Comparison of ENCODE assay signal across 17 cellular contexts in genomic region chr4:84672177-84672576, GRCh38.
DNase-seq lines count a peak whose midpoint lies in the region; ATAC-seq and TF ChIP-seq lines count a peak whose summit lies in the region.
"Had no signal": no experiment of that assay in that cellular context is flagged by ENCODE, and none has a peak within 500 bp of the region (broad histone marks: within the 10 kb centered on the region; RNA-seq: fewer than 3 reads in every experiment).

No MANE protein-coding gene starts in this region.

- no peak overlapping the region for H3K27ac ChIP-seq in breast epithelium
- H3K27ac ChIP-seq in RWPE2 (ENCODE audit: poor library complexity, severe bottlenecking), result peak overlapping the region; percentile 86
- H3K27ac ChIP-seq in A673 (ENCODE audit: low read depth, low read length, poor library complexity, severe bottlenecking), result no peak overlapping the region
- no peak overlapping the region for H3K27ac ChIP-seq in adrenal gland
- H3K27ac ChIP-seq: C4-2B had no signal

- BruUV-seq in MCF 10A (replicated peaks; lab: Mats Ljungman, UMichigan), result no TSS peak
- BruUV-seq in A673 (replicated peaks; lab: Mats Ljungman, UMichigan), result no TSS peak

- TF ChIP-seq CTCF in MCF 10A (IDR thresholded peaks at IDR 0.05; ENCODE audit: unreplicated experiment), result no peak
- TF ChIP-seq CTCF in breast epithelium (IDR thresholded peaks at IDR 0.05), result no peak
- no peak for TF ChIP-seq CTCF in HFFc6 (IDR thresholded peaks at IDR 0.05)
- TF ChIP-seq CTCF in RWPE2 (IDR thresholded peaks at IDR 0.05; ENCODE audit: poor library complexity, severe bottlenecking), result no peak
- TF ChIP-seq CTCF in A673 (conservative IDR thresholded peaks at IDR 0.05; ENCODE audit: low read depth, low read length), result no peak
- no peak for TF ChIP-seq CTCF in adrenal gland (IDR thresholded peaks at IDR 0.05)

- no peak overlapping the region for H3K4me3 ChIP-seq in breast epithelium
- no peak overlapping the region for H3K4me3 ChIP-seq in RWPE2 (ENCODE audit: severe bottlenecking)
- no peak overlapping the region for H3K4me3 ChIP-seq in A673 (ENCODE audit: low read depth, low read length, poor library complexity, severe bottlenecking)
- no peak overlapping the region for H3K4me3 ChIP-seq in adrenal gland

- peaks cover 15% of the 10 kb centered on the region for H3K4me1 Mint-ChIP-seq in MCF 10A (ENCODE audit: insufficient read depth, unreplicated experiment)
- H3K4me1 Mint-ChIP-seq in HFFc6 (ENCODE audit: low read depth), result peaks cover 34% of the 10 kb centered on the region
- H3K4me1 Mint-ChIP-seq: H9 had no signal

- ATAC-seq in RWPE2 (ENCODE audit: low read depth), result no peak

- no peaks in the 10 kb centered on the region for H3K9me3 ChIP-seq in breast epithelium
- H3K9me3 ChIP-seq in RWPE2 (ENCODE audit: severe bottlenecking), result no peaks in the 10 kb centered on the region
- H3K9me3 ChIP-seq in A673 (ENCODE audit: low read depth, low read length, poor library complexity, severe bottlenecking), result no peaks in the 10 kb centered on the region
- no peaks in the 10 kb centered on the region for H3K9me3 ChIP-seq in adrenal gland (replicated peaks in 1 of 3)

- peaks cover 54% of the 10 kb centered on the region for H3K36me3 Mint-ChIP-seq in MCF 10A (ENCODE audit: insufficient read depth, unreplicated experiment)
- H3K36me3 Mint-ChIP-seq in HFFc6 (ENCODE audit: low read depth), result peaks cover 41% of the 10 kb centered on the region
- H3K36me3 Mint-ChIP-seq: IgD-negative memory B cell had no signal

- H3K9me3 Mint-ChIP-seq in MCF 10A (ENCODE audit: unreplicated experiment), result no peaks in the 10 kb centered on the region
- H3K9me3 Mint-ChIP-seq in HFFc6, result no peaks in the 10 kb centered on the region
- H3K9me3 Mint-ChIP-seq: CD4-positive, alpha-beta T cell; H9; IgD-negative memory B cell had no signal

- no peaks in the 10 kb centered on the region for H3K36me3 ChIP-seq in breast epithelium
- peaks cover 45% of the 10 kb centered on the region for H3K36me3 ChIP-seq in RWPE2 (ENCODE audit: low read depth)
- H3K36me3 ChIP-seq in A673 (ENCODE audit: insufficient read depth, low read length, poor library complexity, severe bottlenecking), result peaks cover 8% of the 10 kb centered on the region
- H3K36me3 ChIP-seq in adrenal gland (replicated peaks in 1 of 2), result peaks cover 0 to 42% of the 10 kb centered on the region in 2 donors

- CTCF ChIA-PET in MCF 10A (lab: Yijun Ruan, JAX), result no interaction called here
- CTCF ChIA-PET in A673 (lab: Charles Lee), result no interaction called here

- POLR2A ChIA-PET in MCF 10A (lab: Yijun Ruan, JAX), result interaction anchor here (0.7 to 2.5 kb wide), 5 partner anchors 9 to 291 kb away, joined by 3 to 10 read pairs (median 4); no protein-coding TSS in a partner anchor
- POLR2A ChIA-PET in A673 (lab: Charles Lee; ENCODE audit: low non-redundant PET), result no interaction called here

- H3K27me3 Mint-ChIP-seq in MCF 10A (ENCODE audit: insufficient read depth, unreplicated experiment) (no peaks in the 10 kb centered on the region), HFFc6 (ENCODE audit: insufficient read depth) (no peaks in the 10 kb centered on the region; the same call in 1 of the 2 replicates)
- H3K27me3 Mint-ChIP-seq: CD4-positive, alpha-beta T cell had no signal

- no peaks in the 10 kb centered on the region for H3K27me3 ChIP-seq in breast epithelium
- no peaks in the 10 kb centered on the region for H3K27me3 ChIP-seq in RWPE2 (ENCODE audit: insufficient read depth, poor library complexity, severe bottlenecking)
- no peaks in the 10 kb centered on the region for H3K27me3 ChIP-seq in A673 (replicated peaks; ENCODE audit: insufficient read depth, low read depth, low read length, poor library complexity)
- no peaks in the 10 kb centered on the region for H3K27me3 ChIP-seq in adrenal gland

- no peaks in the 10 kb centered on the region for H3K4me1 ChIP-seq in breast epithelium
- H3K4me1 ChIP-seq in RWPE2 (ENCODE audit: insufficient read depth, poor library complexity, severe bottlenecking), result peaks cover 15% of the 10 kb centered on the region
- no peaks in the 10 kb centered on the region for H3K4me1 ChIP-seq in A673 (ENCODE audit: insufficient read depth, low read length, poor library complexity, severe bottlenecking)
- peaks cover 8 to 17% of the 10 kb centered on the region in 2 donors for H3K4me1 ChIP-seq in adrenal gland (replicated peaks in 1 of 2)

- H3K27ac Mint-ChIP-seq in MCF 10A (ENCODE audit: low read depth, unreplicated experiment) (peak overlapping the region; percentile 75), HFFc6 (no peak overlapping the region)
- H3K27ac Mint-ChIP-seq: CD4-positive, alpha-beta T cell; H9; IgD-negative memory B cell had no signal

- TF ChIP-seq POLR2A in breast epithelium (IDR thresholded peaks at IDR 0.05) (no peak), adrenal gland (IDR thresholded peaks at IDR 0.05) (no peak)

- intact Hi-C loops in MCF 10A (cut with micrococcal nuclease) (no loop called here), breast epithelium (cut with DNase I; ENCODE audit: low total_unique reads) (no loop called here), A673 (cut with micrococcal nuclease; ENCODE audit: unreplicated experiment) (no loop called here), adrenal gland (cut with DNase I) (no loop called here)

- H3K4me3 Mint-ChIP-seq in MCF 10A (ENCODE audit: unreplicated experiment) (no peak overlapping the region), HFFc6 (peak overlapping the region; percentile 60; the same call in 1 of the 2 replicates)
- H3K4me3 Mint-ChIP-seq: CD4-positive, alpha-beta T cell; H9; IgD-negative memory B cell had no signal

- DNase-seq in MCF 10A (ENCODE audit: unreplicated experiment) (no peak), breast epithelium (ENCODE audit: low spot score in 2 of 2) (no peak), HFFc6 (no peak), RWPE2 (ENCODE audit: low spot score) (no peak), A673 (ENCODE audit: low spot score) (no peak), adrenal gland (no peak), NCI-H774 (lab: John Stamatoyannopoulos, UW) (no peak)
- DNase-seq: 8988T; AML-193; CD4-positive, alpha-beta T cell; DMS153; DMS79; GF-D8; H9; KBM-7 had no signal
